In the genomic region with DNA sequence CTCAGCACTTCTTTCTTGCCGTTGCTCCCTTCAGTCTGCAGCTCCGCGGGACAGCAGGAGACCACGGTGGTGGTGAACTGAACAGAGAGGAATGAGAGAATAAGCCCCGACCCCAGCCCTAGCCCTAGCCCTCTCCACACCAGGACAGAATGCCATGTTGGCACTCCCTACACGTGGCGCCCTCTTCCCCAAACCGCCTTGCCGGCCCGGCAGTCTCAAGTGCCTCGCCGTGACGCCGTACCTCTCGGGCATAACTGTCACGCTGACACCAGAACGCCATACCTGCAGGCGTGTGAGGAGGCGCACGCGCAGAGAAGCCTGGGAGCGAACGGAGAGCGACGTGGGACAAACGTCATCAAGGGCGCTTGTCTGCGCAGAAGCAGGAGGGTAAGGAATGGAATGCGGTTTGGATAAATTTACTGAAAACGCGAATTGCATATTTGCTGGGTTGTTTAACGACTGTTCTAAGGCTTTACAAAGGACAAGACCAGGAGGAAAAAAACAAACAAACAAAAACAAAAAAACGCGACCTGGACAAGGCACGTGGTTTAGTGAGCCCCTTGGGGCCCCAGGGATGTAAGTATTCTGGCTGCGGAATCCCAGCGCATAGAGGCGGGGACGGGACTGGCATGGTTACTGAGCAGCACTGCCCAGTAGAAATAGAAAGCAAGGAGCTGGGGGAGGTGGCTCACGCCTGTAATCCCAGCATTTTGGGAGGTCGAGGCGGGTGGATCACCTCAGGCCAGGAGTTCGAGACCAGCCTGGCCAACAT, we compare ENCODE assay signal across 1 cellular context.
TF ChIP-seq lines count a peak whose summit lies in the region.

A gene with protein sequence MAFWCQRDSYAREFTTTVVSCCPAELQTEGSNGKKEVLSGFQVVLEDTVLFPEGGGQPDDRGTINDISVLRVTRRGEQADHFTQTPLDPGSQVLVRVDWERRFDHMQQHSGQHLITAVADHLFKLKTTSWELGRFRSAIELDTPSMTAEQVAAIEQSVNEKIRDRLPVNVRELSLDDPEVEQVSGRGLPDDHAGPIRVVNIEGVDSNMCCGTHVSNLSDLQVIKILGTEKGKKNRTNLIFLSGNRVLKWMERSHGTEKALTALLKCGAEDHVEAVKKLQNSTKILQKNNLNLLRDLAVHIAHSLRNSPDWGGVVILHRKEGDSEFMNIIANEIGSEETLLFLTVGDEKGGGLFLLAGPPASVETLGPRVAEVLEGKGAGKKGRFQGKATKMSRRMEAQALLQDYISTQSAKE (minus strand): TSS at position 294 of the 772 bp plus-strand sequence. CDS start 14 bp downstream, at position 280.

TF ChIP-seq in endothelial cell of umbilical vein, 7 proteins besides CTCF, POLR2A, EP300 and RAD21 (continued from another document):
- TF ChIP-seq JUN (IDR thresholded peaks at IDR 0.05; ENCODE audit: borderline replicate concordance, insufficient read depth, insufficient read length, low read depth) (no peak), POLR2AphosphoS5 (IDR thresholded peaks at IDR 0.05; ENCODE audit: insufficient read depth, low read depth, low read length) (peak; percentile 93), EZH2 (IDR thresholded peaks at IDR 0.05; ENCODE audit: borderline replicate concordance, low read depth, low read length, severe bottlenecking) (no peak), MYC (IDR thresholded peaks at IDR 0.05; ENCODE audit: low read depth, low read length) (peak; percentile 85), FOS (IDR thresholded peaks at IDR 0.05; ENCODE audit: borderline replicate concordance, insufficient read depth, low read length) (no peak)
